26 cellular contexts compared by ENCODE assay signal in genomic region chr13:112684041-112684440, GRCh38. TPM values are rescaled to one million over a fixed set of nuclear protein-coding genes. Genes with fewer than 3 reads are reported as not detected.
A peak's percentile ranks its signal among the peaks of the same experiment; 100 is the strongest.
DNase-seq lines count a peak whose midpoint lies in the region; ATAC-seq and TF ChIP-seq lines count a peak whose summit lies in the region.
"Had no signal": no experiment of that assay in that cellular context is flagged by ENCODE, and none has a peak within 500 bp of the region (broad histone marks: within the 10 kb centered on the region; RNA-seq: fewer than 3 reads in every experiment).

No MANE protein-coding gene starts in this region.

- intact Hi-C loops in activated CD4-positive, alpha-beta memory T cell treated with anti-CD3 and anti-CD28 coated beads for 36 hours (cut with micrococcal nuclease) = no loop called here
- intact Hi-C loops in natural killer cell (cut with micrococcal nuclease) = no loop called here

- H3K27me3 ChIP-seq in suprapubic skin (no peaks in the 10 kb centered on the region), SK-N-SH (ENCODE audit: insufficient read depth) (no peaks in the 10 kb centered on the region)
- H3K27me3 ChIP-seq: MG63 had no signal

- no peak overlapping the region for H3K27ac Mint-ChIP-seq in activated CD4-positive, alpha-beta memory T cell treated with anti-CD3 and anti-CD28 coated beads for 36 hours
- no peak overlapping the region for H3K27ac Mint-ChIP-seq in activated CD4-positive, alpha-beta memory T cell treated with anti-CD3 and anti-CD28 coated beads, Interleukin-2, amount 10 ng/mL, durations not matched to agents 7 days and 5 days
- H3K27ac Mint-ChIP-seq in natural killer cell = no peak overlapping the region
- H3K27ac Mint-ChIP-seq in natural killer cell treated with Interleukin-12 subunit alpha and Interleukin-12 subunit beta and Interleukin-15 and Interleukin-18, amount 100 ng/mL, for 72 hours = no peak overlapping the region
- H3K27ac Mint-ChIP-seq in nephron progenitor cell = no peak overlapping the region
- H3K27ac Mint-ChIP-seq: B cell had no signal

- no peak overlapping the region for H3K4me3 ChIP-seq in suprapubic skin
- no peak overlapping the region for H3K4me3 ChIP-seq in SK-N-SH (ENCODE audit: low read depth in 2 of 2, low read length in 1 of 2)
- H3K4me3 ChIP-seq: GM12878, MG63 had no signal

- H3K9me3 ChIP-seq in suprapubic skin (no peaks in the 10 kb centered on the region), SK-N-SH (no peaks in the 10 kb centered on the region)
- H3K9me3 ChIP-seq: MG63 had no signal

- H3K9me3 Mint-ChIP-seq in activated CD4-positive, alpha-beta memory T cell treated with anti-CD3 and anti-CD28 coated beads for 36 hours = no peaks in the 10 kb centered on the region
- no peaks in the 10 kb centered on the region for H3K9me3 Mint-ChIP-seq in activated CD4-positive, alpha-beta memory T cell treated with anti-CD3 and anti-CD28 coated beads, Interleukin-2, amount 10 ng/mL, durations not matched to agents 7 days and 5 days
- H3K9me3 Mint-ChIP-seq in natural killer cell (no peaks in the 10 kb centered on the region), nephron progenitor cell (peaks cover 2% of the 10 kb centered on the region)
- no peaks in the 10 kb centered on the region for H3K9me3 Mint-ChIP-seq in natural killer cell treated with Interleukin-12 subunit alpha and Interleukin-12 subunit beta and Interleukin-15 and Interleukin-18, amount 100 ng/mL, for 72 hours
- H3K9me3 Mint-ChIP-seq: CD8-positive, alpha-beta memory T cell had no signal

- H3K4me3 Mint-ChIP-seq in activated CD4-positive, alpha-beta memory T cell treated with anti-CD3 and anti-CD28 coated beads for 36 hours = no peak overlapping the region
- no peak overlapping the region for H3K4me3 Mint-ChIP-seq in activated CD4-positive, alpha-beta memory T cell treated with anti-CD3 and anti-CD28 coated beads, Interleukin-2, amount 10 ng/mL, durations not matched to agents 7 days and 5 days
- H3K4me3 Mint-ChIP-seq in natural killer cell = no peak overlapping the region
- no peak overlapping the region for H3K4me3 Mint-ChIP-seq in natural killer cell treated with Interleukin-12 subunit alpha and Interleukin-12 subunit beta and Interleukin-15 and Interleukin-18, amount 100 ng/mL, for 72 hours
- no peak overlapping the region for H3K4me3 Mint-ChIP-seq in nephron progenitor cell
- H3K4me3 Mint-ChIP-seq: B cell had no signal

- H3K27ac ChIP-seq in suprapubic skin (no peak overlapping the region), SK-N-SH (ENCODE audit: low read depth in 2 of 2, low read length in 1 of 2) (no peak overlapping the region)
- H3K27ac ChIP-seq: 22Rv1, C4-2B had no signal

- H3K4me1 ChIP-seq in suprapubic skin (peaks cover 5% of the 10 kb centered on the region), SK-N-SH (ENCODE audit: control insufficient read depth in 1 of 2, insufficient read depth in 2 of 2, low read depth in 1 of 2, low read length in 1 of 2) (peaks cover 0 to 5% of the 10 kb centered on the region in 2 experiments; a peak in 1 of 4 replicates)

- H3K79me2 ChIP-seq in SK-N-SH (ENCODE audit: insufficient read depth) = no peaks in the 10 kb centered on the region

- 95% methylated on average over 5 of the region's 5 CpGs for WGBS in suprapubic skin
- 94% methylated on average over 5 of the region's 5 CpGs for WGBS in SK-N-SH (ENCODE audit: low lambda C conversion rate)

- no peak for TF ChIP-seq RAD21 in SK-N-SH (IDR thresholded peaks at IDR 0.05; ENCODE audit: low read length)

- TF ChIP-seq POLR2A in suprapubic skin (IDR thresholded peaks at IDR 0.05) = no peak

- H3K36me3 ChIP-seq in suprapubic skin = no peaks in the 10 kb centered on the region
- H3K36me3 ChIP-seq in SK-N-SH (replicated peaks in 1 of 2; ENCODE audit: control insufficient read depth in 1 of 2, insufficient read depth in 2 of 2, low read length in 1 of 2) = no peaks in the 10 kb centered on the region
- H3K36me3 ChIP-seq: MG63 had no signal

- H3K9ac ChIP-seq in SK-N-SH = no peak overlapping the region

- no peak overlapping the region for H2AFZ ChIP-seq in SK-N-SH (ENCODE audit: low read depth)

- DNase-seq in activated CD4-positive, alpha-beta memory T cell treated with anti-CD3 and anti-CD28 coated beads for 36 hours = peak; percentile 7
- no peak for DNase-seq in activated CD4-positive, alpha-beta memory T cell treated with anti-CD3 and anti-CD28 coated beads, Interleukin-2, amount 10 ng/mL, durations not matched to agents 7 days and 5 days
- DNase-seq in natural killer cell (peak; percentile 0), suprapubic skin (ENCODE audit: low spot score in 2 of 2) (peak; percentile 40 to 52), nephron progenitor cell (no peak), SK-N-SH (no peak)
- no peak for DNase-seq in natural killer cell treated with Interleukin-12 subunit alpha and Interleukin-12 subunit beta and Interleukin-15 and Interleukin-18, amount 100 ng/mL, for 72 hours (ENCODE audit: low spot score)
- DNase-seq: CD8-positive, alpha-beta memory T cell; DMS 273 treated with DMSO at 0.1 percent for 48 hours; DMS79; EL; GDM1; IMR-90; KG1; MG63; NCI-H1694; NCI-H2029 treated with DMSO at 0.1 percent for 48 hours; NCI-H446 treated with DMSO at 0.1 percent for 48 hours; NCI-H526; NCI-H82; NK-92 treated with Interleukin-12 subunit alpha and Interleukin-12 subunit beta, amount 100 ng/mL, for 24 hours; PC-3 had no signal

- peaks cover 15% of the 10 kb centered on the region for H3K4me1 Mint-ChIP-seq in activated CD4-positive, alpha-beta memory T cell treated with anti-CD3 and anti-CD28 coated beads for 36 hours (ENCODE audit: low read depth)
- H3K4me1 Mint-ChIP-seq in activated CD4-positive, alpha-beta memory T cell treated with anti-CD3 and anti-CD28 coated beads, Interleukin-2, amount 10 ng/mL, durations not matched to agents 7 days and 5 days = peaks cover 18% of the 10 kb centered on the region
- H3K4me1 Mint-ChIP-seq in natural killer cell (peaks cover 14 to 18% of the 10 kb centered on the region in 2 donors), nephron progenitor cell (peaks cover 25% of the 10 kb centered on the region)
- H3K4me1 Mint-ChIP-seq in natural killer cell treated with Interleukin-12 subunit alpha and Interleukin-12 subunit beta and Interleukin-15 and Interleukin-18, amount 100 ng/mL, for 72 hours (ENCODE audit: low read depth in 2 of 2) = peaks cover 16 to 18% of the 10 kb centered on the region in 2 donors

- H3F3A ChIP-seq in SK-N-SH (replicated peaks; ENCODE audit: insufficient read depth) = no peaks in the 10 kb centered on the region

- H3K4me2 ChIP-seq in SK-N-SH = no peak overlapping the region

- CTCF ChIA-PET in activated CD4-positive, alpha-beta memory T cell treated with anti-CD3 and anti-CD28 coated beads for 36 hours (lab: Charles Lee) = no interaction called here
- CTCF ChIA-PET in activated CD4-positive, alpha-beta memory T cell treated with anti-CD3 and anti-CD28 coated beads, Interleukin-2, amount 10 ng/mL, durations not matched to agents 7 days and 5 days (lab: Charles Lee) = interaction anchor here (1.5 kb wide), 1 partner anchor 44 kb away, joined by 5 read pairs; no protein-coding TSS in a partner anchor
- CTCF ChIA-PET in SK-N-SH (lab: Yijun Ruan, JAX) = no interaction called here

- no peak for TF ChIP-seq CTCF in natural killer cell (IDR thresholded peaks at IDR 0.05)
- TF ChIP-seq CTCF in suprapubic skin (IDR thresholded peaks at IDR 0.05) = no peak
- no peak for TF ChIP-seq CTCF in nephron progenitor cell (IDR thresholded peaks at IDR 0.05)
- no peak for TF ChIP-seq CTCF in SK-N-SH (IDR thresholded peaks at IDR 0.05)

- no peaks in the 10 kb centered on the region for H3K27me3 Mint-ChIP-seq in activated CD4-positive, alpha-beta memory T cell treated with anti-CD3 and anti-CD28 coated beads for 36 hours
- H3K27me3 Mint-ChIP-seq in activated CD4-positive, alpha-beta memory T cell treated with anti-CD3 and anti-CD28 coated beads, Interleukin-2, amount 10 ng/mL, durations not matched to agents 7 days and 5 days = no peaks in the 10 kb centered on the region
- H3K27me3 Mint-ChIP-seq in natural killer cell (ENCODE audit: low read depth in 2 of 2) (no peaks in the 10 kb centered on the region), nephron progenitor cell (ENCODE audit: low read depth, poor library complexity) (peaks cover 6% of the 10 kb centered on the region)
- no peaks in the 10 kb centered on the region for H3K27me3 Mint-ChIP-seq in natural killer cell treated with Interleukin-12 subunit alpha and Interleukin-12 subunit beta and Interleukin-15 and Interleukin-18, amount 100 ng/mL, for 72 hours
- H3K27me3 Mint-ChIP-seq: B cell had no signal

- no peaks in the 10 kb centered on the region for H3K9me2 ChIP-seq in SK-N-SH

- no peak for ATAC-seq in natural killer cell
- ATAC-seq in natural killer cell treated with Interleukin-12 subunit alpha and Interleukin-12 subunit beta and Interleukin-15 and Interleukin-18, amount 100 ng/mL, for 72 hours = no peak
- ATAC-seq: GM12878, PC-3 had no signal

- no peaks in the 10 kb centered on the region for H3K36me3 Mint-ChIP-seq in activated CD4-positive, alpha-beta memory T cell treated with anti-CD3 and anti-CD28 coated beads for 36 hours
- H3K36me3 Mint-ChIP-seq in activated CD4-positive, alpha-beta memory T cell treated with anti-CD3 and anti-CD28 coated beads, Interleukin-2, amount 10 ng/mL, durations not matched to agents 7 days and 5 days (ENCODE audit: low read depth) = peaks cover 17% of the 10 kb centered on the region
- H3K36me3 Mint-ChIP-seq in natural killer cell (no peaks in the 10 kb centered on the region), nephron progenitor cell (ENCODE audit: low read depth) (no peaks in the 10 kb centered on the region)
- no peaks in the 10 kb centered on the region for H3K36me3 Mint-ChIP-seq in natural killer cell treated with Interleukin-12 subunit alpha and Interleukin-12 subunit beta and Interleukin-15 and Interleukin-18, amount 100 ng/mL, for 72 hours

- TF ChIP-seq EP300 in suprapubic skin (IDR thresholded peaks at IDR 0.05) = no peak
- no peak for TF ChIP-seq EP300 in SK-N-SH (IDR thresholded peaks at IDR 0.05; ENCODE audit: borderline replicate concordance in 1 of 2, low read depth in 1 of 2, low read length in 1 of 2)

- no peaks in the 10 kb centered on the region for H4K20me1 ChIP-seq in SK-N-SH (ENCODE audit: insufficient read depth)

- POLR2A ChIA-PET in activated CD4-positive, alpha-beta memory T cell treated with anti-CD3 and anti-CD28 coated beads for 36 hours (lab: Charles Lee) = no interaction called here
- POLR2A ChIA-PET in activated CD4-positive, alpha-beta memory T cell treated with anti-CD3 and anti-CD28 coated beads, Interleukin-2, amount 10 ng/mL, durations not matched to agents 7 days and 5 days (lab: Charles Lee) = no interaction called here
- POLR2A ChIA-PET in SK-N-SH (lab: Yijun Ruan, JAX) = no interaction called here

RNA-seq across cellular contexts. Expression of gene ATP11A, which starts 5.8 kb away (rescaled TPM):
- total RNA-seq in activated CD4-positive, alpha-beta memory T cell treated with anti-CD3 and anti-CD28 coated beads for 36 hours = 10 to 100 TPM; 36.6 to 38.7 TPM
- 10 to 100 TPM; 52.5 to 53.3 TPM for total RNA-seq in activated CD4-positive, alpha-beta memory T cell treated with anti-CD3 and anti-CD28 coated beads, Interleukin-2, amount 10 ng/mL, durations not matched to agents 7 days and 5 days
- 10 to 100 TPM; 47.1 to 68.6 (median 50.7) TPM for total RNA-seq in natural killer cell
- 10 to 100 TPM; 89.0 to 91.2 TPM for total RNA-seq in natural killer cell treated with Interleukin-12 subunit alpha and Interleukin-12 subunit beta and Interleukin-15 and Interleukin-18, amount 100 ng/mL, for 72 hours
- total RNA-seq in suprapubic skin = 10 to 100 TPM; 22.8 to 51.0 (median 39.8) TPM
- 2.9 and 4.1 TPM in 2 replicates for polyA plus RNA-seq in SK-N-SH (2012; rRNA removed)
- 3.0 and 3.8 TPM in 2 replicates for polyA plus RNA-seq in SK-N-SH (2012; cell fraction: cytosol; rRNA removed)
- polyA plus RNA-seq in SK-N-SH (2012; cell fraction: nucleus; rRNA removed) = 11.6 and 12.7 TPM in 2 replicates

Comparison
In these comparisons a context has a peak if more than half of its experiments do, and no peak if none do; other contexts are left out.
1. DNase-seq: peak in activated CD4-positive, alpha-beta memory T cell treated with anti-CD3 and anti-CD28 coated beads for 36 hours (single experiment), natural killer cell (single experiment) and suprapubic skin (2 of 2); none in activated CD4-positive, alpha-beta memory T cell treated with anti-CD3 and anti-CD28 coated beads, Interleukin-2, amount 10 ng/mL, durations not matched to agents 7 days and 5 days (single experiment), natural killer cell treated with Interleukin-12 subunit alpha and Interleukin-12 subunit beta and Interleukin-15 and Interleukin-18, amount 100 ng/mL, for 72 hours (single experiment), nephron progenitor cell (single experiment) and SK-N-SH (single experiment).